15 cellular contexts compared by ENCODE assay signal in genomic region chr19:33459220-33459619, GRCh38.
"Had no signal": no experiment of that assay in that cellular context is flagged by ENCODE, and none has a peak within 500 bp of the region (broad histone marks: within the 10 kb centered on the region; RNA-seq: fewer than 3 reads in every experiment).

No MANE protein-coding gene starts in this region.

- H3K4me1 Mint-ChIP-seq: activated naive CD8-positive, alpha-beta T cell treated with anti-CD3 and anti-CD28 coated beads, Interleukin-2, amount 50 U/mL, for 24 hours; WTC11 had no signal

- H3K27me3 ChIP-seq: stomach, upper lobe of right lung had no signal

- H3K4me3 Mint-ChIP-seq: activated CD4-positive, alpha-beta memory T cell treated with anti-CD3 and anti-CD28 coated beads, Interleukin-2, amount 10 ng/mL, durations not matched to agents 7 days and 5 days; activated naive CD8-positive, alpha-beta T cell treated with anti-CD3 and anti-CD28 coated beads, Interleukin-2, amount 50 U/mL, for 24 hours; mesothelial cell of epicardium; nephron progenitor cell; WTC11 had no signal

- ATAC-seq: activated naive CD8-positive, alpha-beta T cell treated with anti-CD3 and anti-CD28 coated beads, Interleukin-2, amount 50 U/mL, for 24 hours; WTC11 had no signal

- H3K9me3 ChIP-seq: stomach, thoracic aorta, upper lobe of right lung had no signal

- H3K4me1 ChIP-seq: stomach, upper lobe of right lung had no signal

- DNase-seq: activated CD4-positive, alpha-beta memory T cell treated with anti-CD3 and anti-CD28 coated beads, Interleukin-2, amount 10 ng/mL, durations not matched to agents 7 days and 5 days; activated CD4-positive, alpha-beta T cell treated with anti-CD3 and anti-CD28 coated beads for 4 hours; activated naive CD4-positive, alpha-beta T cell; activated naive CD8-positive, alpha-beta T cell treated with anti-CD3 and anti-CD28 coated beads, Interleukin-2, amount 50 U/mL, for 24 hours; effector CD8-positive, alpha-beta T cell; foreskin fibroblast; kidney glomerular epithelial cell; nephron progenitor cell; stimulated activated CD4-positive, alpha-beta T cell treated with anti-CD3 and anti-CD28 coated beads, Interleukin-12 subunit alpha, Interleukin-12 subunit beta, amount 100 ng/mL, for 4 hours; stimulated activated CD4-positive, alpha-beta T cell treated with anti-CD3 and anti-CD28 coated beads, Interleukin-2, amount 100 ng/mL, for 24 hours; stomach had no signal

- H3K27ac Mint-ChIP-seq: activated CD4-positive, alpha-beta memory T cell treated with anti-CD3 and anti-CD28 coated beads, Interleukin-2, amount 10 ng/mL, durations not matched to agents 7 days and 5 days; activated naive CD8-positive, alpha-beta T cell treated with anti-CD3 and anti-CD28 coated beads, Interleukin-2, amount 50 U/mL, for 24 hours; mesothelial cell of epicardium; nephron progenitor cell; WTC11 had no signal

- H3K27me3 Mint-ChIP-seq: activated CD4-positive, alpha-beta memory T cell treated with anti-CD3 and anti-CD28 coated beads, Interleukin-2, amount 10 ng/mL, durations not matched to agents 7 days and 5 days; activated naive CD8-positive, alpha-beta T cell treated with anti-CD3 and anti-CD28 coated beads, Interleukin-2, amount 50 U/mL, for 24 hours had no signal

- H3K27ac ChIP-seq: stomach, thoracic aorta, upper lobe of right lung had no signal

- H3K36me3 Mint-ChIP-seq: WTC11 had no signal

- H3K4me3 ChIP-seq: stomach, thoracic aorta, upper lobe of right lung had no signal

- H3K9me3 Mint-ChIP-seq: activated CD4-positive, alpha-beta memory T cell treated with anti-CD3 and anti-CD28 coated beads, Interleukin-2, amount 10 ng/mL, durations not matched to agents 7 days and 5 days; activated naive CD8-positive, alpha-beta T cell treated with anti-CD3 and anti-CD28 coated beads, Interleukin-2, amount 50 U/mL, for 24 hours; mesothelial cell of epicardium; nephron progenitor cell; WTC11 had no signal
